14 cellular contexts compared by ENCODE assay signal in the genomic region with DNA sequence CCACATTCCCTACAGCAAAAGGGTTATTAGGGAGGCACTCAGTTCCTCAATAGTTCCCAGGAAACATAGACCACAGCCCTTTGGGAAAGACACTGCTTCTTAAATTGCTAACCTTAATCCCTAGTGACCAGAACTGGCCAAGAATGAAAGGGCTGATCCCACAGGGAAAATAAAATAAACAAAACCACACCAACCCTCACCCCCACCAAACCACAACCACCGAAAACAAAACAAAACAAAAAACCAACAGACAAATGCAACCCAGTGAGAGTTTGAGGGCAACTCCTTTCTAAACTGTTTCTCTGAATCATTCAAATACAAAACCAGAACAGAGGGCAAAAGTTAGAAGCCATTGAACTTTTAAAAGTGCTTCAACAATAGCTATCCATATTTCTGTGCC. TPM values are rescaled to one million over a fixed set of nuclear protein-coding genes. Genes with fewer than 3 reads are reported as not detected.
DNase-seq lines count a peak whose midpoint lies in the region; ATAC-seq and TF ChIP-seq lines count a peak whose summit lies in the region.
"Had no signal": no experiment of that assay in that cellular context is flagged by ENCODE, and none has a peak within 500 bp of the region (broad histone marks: within the 10 kb centered on the region; RNA-seq: fewer than 3 reads in every experiment).

No MANE protein-coding gene starts in this region.

- ATAC-seq in HG02798 (IDR thresholded peaks at IDR 0.05; ENCODE audit: poor library complexity, unreplicated experiment) (peak; percentile 61), gastrocnemius medialis (no peak)
- ATAC-seq: foreskin keratinocyte, K562 had no signal

- no peaks in the 10 kb centered on the region for H3K9me3 ChIP-seq in BLaER1 treated with 17β-estradiol and CSF1 and Interleukin-3, amounts not matched to agents 10 nM and 100 nM (replicated peaks in 1 of 11)
- H3K9me3 ChIP-seq in adipocyte (ENCODE audit: control insufficient read depth, low read length) (no peaks in the 10 kb centered on the region), ascending aorta (no peaks in the 10 kb centered on the region), gastrocnemius medialis (no peaks in the 10 kb centered on the region)
- H3K9me3 ChIP-seq: thoracic aorta had no signal

- no peak overlapping the region for H3K4me3 ChIP-seq in BLaER1 treated with 17β-estradiol and CSF1 and Interleukin-3, amounts not matched to agents 10 nM and 100 nM
- no peak overlapping the region for H3K4me3 ChIP-seq in adipocyte (ENCODE audit: low read length)
- H3K4me3 ChIP-seq in ascending aorta: no peak overlapping the region
- no peak overlapping the region for H3K4me3 ChIP-seq in gastrocnemius medialis
- H3K4me3 ChIP-seq: K562, thoracic aorta had no signal

- no peak overlapping the region for H3K9ac ChIP-seq in BLaER1 treated with 17β-estradiol and CSF1 and Interleukin-3, amounts not matched to agents 10 nM and 100 nM
- no peak overlapping the region for H3K9ac ChIP-seq in adipocyte (ENCODE audit: low read length)

- no peaks in the 10 kb centered on the region for H3K36me3 ChIP-seq in BLaER1 treated with 17β-estradiol and CSF1 and Interleukin-3, amounts not matched to agents 10 nM and 100 nM
- H3K36me3 ChIP-seq in adipocyte (ENCODE audit: control insufficient read depth, insufficient read depth, low read length, severe bottlenecking) (no peaks in the 10 kb centered on the region), ascending aorta (peaks cover 0 to 3% of the 10 kb centered on the region in 2 donors), gastrocnemius medialis (no peaks in the 10 kb centered on the region)
- H3K36me3 ChIP-seq: thoracic aorta had no signal

- POLR2A ChIA-PET in RWPE1 (lab: Yijun Ruan, JAX; ENCODE audit: low non-redundant PET): no interaction called here

- TF ChIP-seq CTCF in ascending aorta (IDR thresholded peaks at IDR 0.05): no peak
- TF ChIP-seq CTCF in RWPE1 (conservative IDR thresholded peaks at IDR 0.05; ENCODE audit: low read depth): no peak
- TF ChIP-seq CTCF in gastrocnemius medialis (IDR thresholded peaks at IDR 0.05 in 4 of 5, conservative IDR thresholded peaks at IDR 0.05 in 1 of 5): no peak

- intact Hi-C loops in ascending aorta (cut with DNase I): no loop called here
- intact Hi-C loops in gastrocnemius medialis (cut with DNase I; ENCODE audit: low total_unique reads): no loop called here

- H3K4me1 ChIP-seq in BLaER1 treated with 17β-estradiol and CSF1 and Interleukin-3, amounts not matched to agents 10 nM and 100 nM: peaks cover 0 to 17% (median 14%) of the 10 kb centered on the region in 10 experiments; a peak in 15 of 20 replicates
- H3K4me1 ChIP-seq in adipocyte (ENCODE audit: control insufficient read depth, insufficient read depth, low read length): peaks cover 33% of the 10 kb centered on the region
- H3K4me1 ChIP-seq in ascending aorta: peaks cover 14 to 55% of the 10 kb centered on the region in 2 donors
- no peaks in the 10 kb centered on the region for H3K4me1 ChIP-seq in gastrocnemius medialis
- H3K4me1 ChIP-seq: foreskin keratinocyte had no signal

- in situ Hi-C loops in gastrocnemius medialis (cut with MboI; ENCODE audit: low sequenced_read_pairs in 4 of 4): no loop called here

- CTCF ChIA-PET in RWPE1 (lab: Yijun Ruan, JAX): interaction anchor here (0.7 kb wide), 1 partner anchor 14 kb away, joined by 3 read pairs; no protein-coding TSS in a partner anchor

- H3K27me3 ChIP-seq in BLaER1 treated with 17β-estradiol and CSF1 and Interleukin-3, amounts not matched to agents 10 nM and 100 nM: peaks cover 18 to 96% (median 86%) of the 10 kb centered on the region in 11 experiments
- H3K27me3 ChIP-seq in adipocyte (replicated peaks; ENCODE audit: control insufficient read depth, insufficient read depth, low read length) (no peaks in the 10 kb centered on the region), ascending aorta (no peaks in the 10 kb centered on the region), gastrocnemius medialis (no peaks in the 10 kb centered on the region)

- no peak overlapping the region for H3K27ac ChIP-seq in BLaER1 treated with 17β-estradiol and CSF1 and Interleukin-3, amounts not matched to agents 10 nM and 100 nM
- H3K27ac ChIP-seq in ascending aorta (no peak overlapping the region), RWPE1 (no peak overlapping the region), gastrocnemius medialis (no peak overlapping the region)
- H3K27ac ChIP-seq: foreskin keratinocyte, thoracic aorta had no signal

- H3K4me2 ChIP-seq in BLaER1 treated with 17β-estradiol and CSF1 and Interleukin-3, amounts not matched to agents 10 nM and 100 nM: peak overlapping the region in 9 of 11 experiments; percentile 36 to 69 (median 58); a peak in 17 of 22 replicates

- DNase-seq in adipocyte (ENCODE audit: low read depth) (peak; percentile 68), kidney tubule cell (ENCODE audit: low spot score) (peak; percentile 26), RPMI8226 (no peak), ascending aorta (ENCODE audit: low spot score in 2 of 2) (no peak), RWPE1 (ENCODE audit: low spot score) (no peak), gastrocnemius medialis (no peak)
- DNase-seq: activated B cell treated with CpG ODN at 0.5 μM for 24 hours; CD4-positive, alpha-beta memory T cell; foreskin keratinocyte; posterior cingulate gyrus had no signal

- peaks cover 0 to 37% (median 8%) of the 10 kb centered on the region in 11 experiments; a peak in 7 of 22 replicates for H4K20me1 ChIP-seq in BLaER1 treated with 17β-estradiol and CSF1 and Interleukin-3, amounts not matched to agents 10 nM and 100 nM

- no peak for TF ChIP-seq POLR2A in gastrocnemius medialis (IDR thresholded peaks at IDR 0.05)

RNA-seq across cellular contexts. Expression of a gene that starts 57.2 kb away (rescaled TPM):
- total RNA-seq in ascending aorta: 62.6 TPM
- total RNA-seq in gastrocnemius medialis: 1 to 10 TPM; 3.2 to 7.7 (median 5.5) TPM

Comparison
In these comparisons a context has a peak if more than half of its experiments do, and no peak if none do; other contexts are left out.
1. DNase-seq: peak in adipocyte (single experiment) and kidney tubule cell (single experiment); none in RPMI8226 (single experiment), ascending aorta (0 of 2), RWPE1 (single experiment) and gastrocnemius medialis (0 of 2).